In genomic region chr1:160322831-160323230, GRCh38 we compare ENCODE assay signal across 27 cellular contexts.
"Had no signal": no experiment of that assay in that cellular context is flagged by ENCODE, and none has a peak within 500 bp of the region (broad histone marks: within the 10 kb centered on the region; RNA-seq: fewer than 3 reads in every experiment).

No MANE protein-coding gene starts in this region.

- H3K4me3 ChIP-seq: stomach, suprapubic skin, testis, thoracic aorta, thyroid gland, tibial artery, tibial nerve, transverse colon, upper lobe of left lung, upper lobe of right lung, uterus, vagina had no signal

- ATAC-seq: stimulated activated effector memory CD8-positive, alpha-beta T cell treated with anti-CD3 and anti-CD28 coated beads, Interleukin-12 subunit alpha, Interleukin-12 subunit beta, amount 100 ng/mL, for 72 hours; stimulated activated memory B cell treated with anti-CD40 and anti-IgM and Interleukin-4, amounts not matched to agents 10 μg/mL and 1 μg/mL and 100 μg/mL, for 72 hours; stimulated activated naive B cell treated with anti-CD40 and anti-IgM and Interleukin-4, amounts not matched to agents 10 μg/mL and 1 μg/mL and 100 μg/mL, for 72 hours; stimulated activated naive CD8-positive, alpha-beta T cell treated with anti-CD3 and anti-CD28 coated beads, Interleukin-15, amount 100 ng/mL, for 72 hours; stimulated activated naive CD8-positive, alpha-beta T cell treated with anti-CD3 and anti-CD28 coated beads, Interleukin-15, Interleukin-2, amounts not matched to agents 100 U/mL and 50 U/mL, for 24 hours; upper lobe of right lung had no signal

- DNase-seq: stimulated activated CD4-positive, alpha-beta T cell treated with anti-CD3 and anti-CD28 coated beads, Interleukin-2, amount 100 ng/mL, for 48 hours; stimulated activated CD4-positive, alpha-beta T cell treated with anti-CD3 and anti-CD28 coated beads, Interleukin-4, amount 100 ng/mL, for 1 hour; stimulated activated CD4-positive, alpha-beta T cell treated with anti-CD3 and anti-CD28 coated beads, Interleukin-4, amount 100 ng/mL, for 24 hours; stimulated activated CD4-positive, alpha-beta T cell treated with anti-CD3 and anti-CD28 coated beads, Interleukin-4, amount 100 ng/mL, for 4 hours; stimulated activated CD8-positive, alpha-beta memory T cell treated with anti-CD3 and anti-CD28 coated beads, Interleukin-4, amount 100 ng/mL, for 48 hours; stimulated activated naive B cell treated with anti-CD40 and anti-IgM and Interleukin-4, amounts not matched to agents 10 μg/mL and 1 μg/mL and 100 μg/mL, for 72 hours; stimulated activated naive CD4-positive, alpha-beta T cell; stimulated activated naive CD4-positive, alpha-beta T cell treated with Interleukin-2 at 50 U/mL for 16 hours; stimulated activated naive CD8-positive, alpha-beta T cell treated with anti-CD3 and anti-CD28 coated beads, Interleukin-15, amount 100 ng/mL, for 72 hours; stimulated activated naive CD8-positive, alpha-beta T cell treated with anti-CD3 and anti-CD28 coated beads, Interleukin-15, Interleukin-2, amounts not matched to agents 100 U/mL and 50 U/mL, for 24 hours; stomach; substantia nigra; testis; thyroid gland; tibial artery; transverse colon; trophoblast cell; upper lobe of left lung; upper lobe of right lung; uterus had no signal

- H3K36me3 ChIP-seq: uterus had no signal

- H3K9me3 ChIP-seq: stomach, suprapubic skin, testis, thoracic aorta, thyroid gland, tibial artery, tibial nerve, transverse colon, upper lobe of left lung, upper lobe of right lung, uterus, vagina had no signal

- FAIRE-seq: urothelium cell line had no signal

- H3K4me1 ChIP-seq: suprapubic skin, testis, thyroid gland, transverse colon, upper lobe of left lung, upper lobe of right lung, uterus had no signal

- H3K27ac ChIP-seq: stomach, suprapubic skin, testis, thoracic aorta, thyroid gland, tibial artery, tibial nerve, transverse colon, upper lobe of left lung, upper lobe of right lung, uterus, vagina had no signal
